ENCODE assay signal across 7 cellular contexts in the genomic region with DNA sequence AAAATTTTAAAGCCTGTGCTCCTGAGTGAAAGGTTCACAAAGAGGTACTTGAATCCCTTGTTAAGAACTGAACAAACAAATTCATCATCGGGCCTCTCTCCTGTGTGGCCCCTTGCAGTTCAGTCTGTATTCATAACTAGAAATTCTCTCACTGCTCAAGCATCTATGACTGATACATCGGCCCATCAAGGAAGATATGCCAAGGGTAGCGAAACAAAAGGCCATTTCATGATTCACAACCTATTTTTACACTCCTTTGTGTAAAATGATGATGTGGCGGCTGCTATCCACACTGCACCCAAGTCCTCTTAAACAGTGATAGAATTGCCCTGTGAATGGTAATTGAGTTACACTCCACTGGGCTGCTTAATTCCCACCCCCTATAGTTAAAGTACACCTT.
DNase-seq lines count a peak whose midpoint lies in the region; ATAC-seq, FAIRE-seq and TF ChIP-seq lines count a peak whose summit lies in the region.

No MANE protein-coding gene starts in this region.

- H3K27me3 Mint-ChIP-seq in H9 (ENCODE audit: low read depth) (no peaks in the 10 kb centered on the region), Caco-2 (ENCODE audit: insufficient read depth, unreplicated experiment) (no peaks in the 10 kb centered on the region)

- peaks cover 7% of the 10 kb centered on the region; the same call in 1 of the 2 replicates for H3K4me1 ChIP-seq in H9 (ENCODE audit: insufficient read depth, low read length)
- H3K4me1 ChIP-seq in endothelial cell of umbilical vein (ENCODE audit: control insufficient read depth, extremely low read depth, insufficient read depth, low read length): peaks cover 10% of the 10 kb centered on the region
- peaks cover 0 to 12% (median 4%) of the 10 kb centered on the region in 3 donors for H3K4me1 ChIP-seq in esophagus squamous epithelium
- no peaks in the 10 kb centered on the region for H3K4me1 ChIP-seq in Caco-2

- H3K9me3 ChIP-seq in H9 (ENCODE audit: control insufficient read depth, low read depth, low read length) (no peaks in the 10 kb centered on the region), endothelial cell of umbilical vein (replicated peaks; ENCODE audit: control insufficient read depth, insufficient read depth, low read length) (no peaks in the 10 kb centered on the region), esophagus squamous epithelium (no peaks in the 10 kb centered on the region), Caco-2 (no peaks in the 10 kb centered on the region)

- H3K36me3 ChIP-seq in endothelial cell of umbilical vein (ENCODE audit: control insufficient read depth in 2 of 2, extremely low read depth in 1 of 2, insufficient read depth in 2 of 2, low read length in 2 of 2) (no peaks in the 10 kb centered on the region), esophagus squamous epithelium (peaks cover 0 to 4% (median 1%) of the 10 kb centered on the region in 3 donors), Caco-2 (ENCODE audit: control insufficient read depth, insufficient read depth, low read length) (no peaks in the 10 kb centered on the region)

- H2AFZ ChIP-seq in H9 (ENCODE audit: low read length) (no peak overlapping the region), endothelial cell of umbilical vein (ENCODE audit: low read depth, low read length) (peak overlapping the region; percentile 11)

- no peak overlapping the region for H3K56ac ChIP-seq in H9 (ENCODE audit: insufficient read length, low read depth, low read length)

- peak overlapping the region in 2 of 3 experiments; percentile 24 to 68; a peak in 1 of 7 replicates for H3K27ac Mint-ChIP-seq in H9
- H3K27ac Mint-ChIP-seq in Caco-2 (ENCODE audit: unreplicated experiment): no peak overlapping the region

- POLR2A ChIA-PET in endothelial cell of umbilical vein (lab: Charles Lee) (no interaction called here), Caco-2 (lab: Charles Lee) (no interaction called here)

- peaks cover 3 to 4% (median 3%) of the 10 kb centered on the region in 3 experiments; a peak in 6 of 7 replicates for H3K36me3 Mint-ChIP-seq in H9 (ENCODE audit: insufficient read depth in 1 of 3, low read depth in 3 of 3)
- no peaks in the 10 kb centered on the region for H3K36me3 Mint-ChIP-seq in Caco-2 (ENCODE audit: insufficient read depth, unreplicated experiment)

- H4K8ac ChIP-seq in H9 (replicated peaks; ENCODE audit: insufficient read length, low read depth, low read length): no peak overlapping the region

- TF ChIP-seq CTCF in H9 (conservative IDR thresholded peaks at IDR 0.05): no peak
- TF ChIP-seq CTCF in endothelial cell of umbilical vein (IDR thresholded peaks at IDR 0.05; ENCODE audit: extremely low read depth in 1 of 2, insufficient read depth in 1 of 2, low read depth in 1 of 2, low read length in 2 of 2): no peak
- TF ChIP-seq CTCF in esophagus squamous epithelium (IDR thresholded peaks at IDR 0.05): no peak
- no peak for TF ChIP-seq CTCF in Caco-2 (IDR thresholded peaks at IDR 0.05; ENCODE audit: insufficient read depth in 1 of 2, low read depth in 1 of 2, low read length in 1 of 2, severe bottlenecking in 1 of 2, unreplicated experiment in 1 of 2)

- H3K79me2 ChIP-seq in H9 (ENCODE audit: insufficient read depth, low read length): no peaks in the 10 kb centered on the region
- H3K79me2 ChIP-seq in endothelial cell of umbilical vein (ENCODE audit: control insufficient read depth, insufficient read depth, low read length): no peaks in the 10 kb centered on the region

- WGBS in H9 (ENCODE audit: extremely low coverage, insufficient read length, low lambda C conversion rate): no CpG with 5 or more reads among the region's 4 CpGs
- 2 to 18% methylated on average over 4 of the region's 4 CpGs for WGBS in esophagus squamous epithelium, 2 donors

- H3K4me2 ChIP-seq in H9 (ENCODE audit: insufficient read depth, insufficient read length, low read length): no peak overlapping the region
- H3K4me2 ChIP-seq in endothelial cell of umbilical vein (ENCODE audit: insufficient read depth, low read length): peak overlapping the region; percentile 21

- H2BK15ac ChIP-seq in H9 (ENCODE audit: low read depth, low read length): no peak overlapping the region

- no peak overlapping the region for H3T11ph ChIP-seq in H9 (ENCODE audit: low read length)

- H3K23me2 ChIP-seq in H9 (ENCODE audit: insufficient read length, low read depth, low read length, poor library complexity, severe bottlenecking): no peaks in the 10 kb centered on the region

- no peak overlapping the region for H2AK5ac ChIP-seq in H9 (ENCODE audit: insufficient read length, low read length)

- H2BK20ac ChIP-seq in H9 (ENCODE audit: low read depth, low read length, poor library complexity, severe bottlenecking): no peak overlapping the region

- H3K79me1 ChIP-seq in H9 (ENCODE audit: insufficient read depth, low read depth, low read length, poor library complexity, severe bottlenecking): no peaks in the 10 kb centered on the region

- no peaks in the 10 kb centered on the region for H3K9me1 ChIP-seq in endothelial cell of umbilical vein (replicated peaks; ENCODE audit: control insufficient read depth, extremely low read depth, insufficient read depth, low read length)

- no peak overlapping the region for H3K23ac ChIP-seq in H9 (ENCODE audit: insufficient read length, low read depth, low read length)

- dilution Hi-C loops in endothelial cell of umbilical vein (cut with MboI; ENCODE audit: extremely low pct_ligation_motif_present, low sequenced_read_pairs): no loop called here

- no peak overlapping the region for H2BK120ac ChIP-seq in H9 (ENCODE audit: low read depth, low read length, poor library complexity, severe bottlenecking)

- H4K20me1 ChIP-seq in H9 (ENCODE audit: control insufficient read depth, insufficient read depth, insufficient read length): no peaks in the 10 kb centered on the region
- H4K20me1 ChIP-seq in endothelial cell of umbilical vein (replicated peaks; ENCODE audit: control insufficient read depth, extremely low read depth, insufficient read depth, low read length): no peaks in the 10 kb centered on the region

- H2BK12ac ChIP-seq in H9 (ENCODE audit: insufficient read length, low read depth, low read length): no peak overlapping the region

- H3K4me3 ChIP-seq in endothelial cell of umbilical vein (replicated peaks in 1 of 3; ENCODE audit: insufficient read depth in 1 of 3, low read depth in 1 of 3, low read length in 3 of 3) (no peak overlapping the region), skeletal muscle cell (ENCODE audit: low read depth, low read length) (no peak overlapping the region), esophagus squamous epithelium (no peak overlapping the region), Caco-2 (ENCODE audit: low read depth, low read length) (no peak overlapping the region)

- no peak overlapping the region for H2BK5ac ChIP-seq in H9 (ENCODE audit: insufficient read length, low read length)

- DNase-seq in H9: no peak
- peak; percentile 70 for DNase-seq in NCI-H2227 (lab: John Stamatoyannopoulos, UW; ENCODE audit: unreplicated experiment)
- peak; percentile 78 for DNase-seq in endothelial cell of umbilical vein (ENCODE audit: low read depth, low spot score)
- peak; percentile 67 for DNase-seq in skeletal muscle cell (ENCODE audit: low read depth)
- no peak for DNase-seq in esophagus squamous epithelium (lab: John Stamatoyannopoulos, UW)
- no peak for DNase-seq in Caco-2

- H3K18ac ChIP-seq in H9 (ENCODE audit: insufficient read length, low read depth, low read length): no peak overlapping the region

- ATAC-seq in GM18498 (IDR thresholded peaks at IDR 0.05; ENCODE audit: unreplicated experiment): no peak

- TF ChIP-seq POLR2A in endothelial cell of umbilical vein (IDR thresholded peaks at IDR 0.05; ENCODE audit: low read depth, low read length) (no peak), esophagus squamous epithelium (IDR thresholded peaks at IDR 0.05) (no peak)

- peak; percentile 92 for FAIRE-seq in endothelial cell of umbilical vein (lab: Jason Lieb, UNC)

- H3K27ac ChIP-seq in H9 (ENCODE audit: insufficient read length, low read depth, low read length) (no peak overlapping the region), endothelial cell of umbilical vein (ENCODE audit: insufficient read depth, low read depth, low read length) (peak overlapping the region; percentile 71), esophagus squamous epithelium (peak overlapping the region in 1 of 4 donors; percentile 21)

- CTCF ChIA-PET in endothelial cell of umbilical vein (lab: Charles Lee): interaction anchor here (1.6 kb wide), 1 partner anchor 10 kb away, joined by 4 read pairs; no protein-coding TSS in a partner anchor
- CTCF ChIA-PET in Caco-2 (lab: Charles Lee): no interaction called here

- BruUV-seq in endothelial cell of umbilical vein (replicated peaks; lab: Mats Ljungman, UMichigan) (no TSS peak), Caco-2 (replicated peaks; lab: Mats Ljungman, UMichigan) (no TSS peak)

- H3K4me1 Mint-ChIP-seq in H9 (peaks cover 28 to 32% of the 10 kb centered on the region in 2 experiments), Caco-2 (ENCODE audit: low read depth, unreplicated experiment) (no peaks in the 10 kb centered on the region)

- no peak overlapping the region for H4K5ac ChIP-seq in H9 (ENCODE audit: insufficient read length, low read depth, low read length)

- intact Hi-C loops in endothelial cell of umbilical vein (cut with micrococcal nuclease): no loop called here
- intact Hi-C loops in esophagus squamous epithelium (cut with DNase I): no loop called here
- intact Hi-C loops in Caco-2 (cut with micrococcal nuclease; ENCODE audit: unreplicated experiment): no loop called here

- no peak overlapping the region for H3K14ac ChIP-seq in H9 (ENCODE audit: insufficient read depth, low read length)

- peaks cover 0 to 2% of the 10 kb centered on the region in 2 experiments; a peak in 3 of 5 replicates for H3K9me3 Mint-ChIP-seq in H9
- no peaks in the 10 kb centered on the region for H3K9me3 Mint-ChIP-seq in Caco-2 (ENCODE audit: unreplicated experiment)

- H3K4me3 Mint-ChIP-seq in H9: no peak overlapping the region
- no peak overlapping the region for H3K4me3 Mint-ChIP-seq in Caco-2 (ENCODE audit: unreplicated experiment)

- H3K27me3 ChIP-seq in H9 (ENCODE audit: insufficient read depth, low read length) (no peaks in the 10 kb centered on the region), endothelial cell of umbilical vein (ENCODE audit: control insufficient read depth in 2 of 2, insufficient read depth in 2 of 2, low read length in 2 of 2) (no peaks in the 10 kb centered on the region), esophagus squamous epithelium (no peaks in the 10 kb centered on the region), Caco-2 (replicated peaks; ENCODE audit: control insufficient read depth, insufficient read depth, low read length) (no peaks in the 10 kb centered on the region)

- H3K9ac ChIP-seq in H9 (ENCODE audit: extremely low read depth, insufficient read length, low read length) (no peak overlapping the region), endothelial cell of umbilical vein (replicated peaks; ENCODE audit: extremely low read depth, insufficient read depth, low read length) (peak overlapping the region; percentile 51)

- H3K4ac ChIP-seq in H9 (ENCODE audit: low read depth, low read length): no peak overlapping the region

- no peak overlapping the region for H4K91ac ChIP-seq in H9 (ENCODE audit: insufficient read length, low read depth, low read length)

TF ChIP-seq in endothelial cell of umbilical vein, 7 proteins besides CTCF, POLR2A, EP300 and RAD21 (continues in another document):
- TF ChIP-seq FOS (IDR thresholded peaks at IDR 0.05; ENCODE audit: borderline replicate concordance, insufficient read depth, low read length): peak; percentile 40

Comparison
In these comparisons a context has a peak if more than half of its experiments do, and no peak if none do; other contexts are left out.
1. DNase-seq: peak in NCI-H2227 (single experiment), endothelial cell of umbilical vein (single experiment) and skeletal muscle cell (single experiment); none in H9 (single experiment), esophagus squamous epithelium (single experiment) and Caco-2 (0 of 2).